ENCODE assay signal across 8 cellular contexts in the genomic region with DNA sequence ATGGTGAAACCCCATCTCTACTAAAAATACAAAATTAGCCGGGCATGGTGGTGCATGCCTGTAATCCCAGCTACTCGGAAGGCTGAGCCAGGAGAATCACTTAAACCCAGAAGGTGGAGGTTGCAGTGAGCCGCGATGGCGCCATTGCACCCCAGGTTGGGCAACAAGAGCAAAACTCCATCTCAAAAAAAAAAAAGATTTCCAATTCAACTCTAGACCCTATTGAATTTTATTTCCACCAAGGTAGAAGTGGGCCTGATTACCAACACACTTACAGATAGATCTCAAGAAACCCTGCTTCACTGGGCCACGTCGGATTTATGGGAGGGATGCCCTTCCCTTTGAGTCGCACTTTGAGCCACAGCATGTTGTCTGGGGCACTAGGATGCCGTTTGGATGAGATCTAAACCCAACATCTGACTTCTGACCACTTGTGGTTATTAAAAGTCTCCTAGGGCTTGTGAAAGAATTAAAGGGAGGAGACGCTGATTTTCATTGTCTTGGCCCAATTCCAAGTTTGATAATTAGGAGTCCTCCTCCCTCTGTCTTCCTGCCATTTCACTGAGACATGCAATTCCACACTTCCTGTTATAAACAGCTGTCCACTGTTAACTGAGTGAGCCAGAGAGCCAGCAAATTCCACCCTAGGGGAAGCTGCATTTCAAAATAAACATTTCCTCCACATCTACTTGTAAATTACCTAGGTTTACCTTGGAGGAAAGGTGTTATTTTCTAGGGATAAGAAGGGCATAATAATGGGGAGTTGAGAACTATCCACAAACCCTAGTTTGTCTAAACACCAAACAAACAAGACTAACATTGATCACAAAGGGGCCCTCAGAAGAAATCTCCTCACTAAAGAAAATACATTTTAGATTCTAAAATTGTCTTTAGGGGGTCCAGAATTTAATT. TPM values are rescaled to one million over a fixed set of nuclear protein-coding genes. Genes with fewer than 3 reads are reported as not detected.
DNase-seq lines count a peak whose midpoint lies in the region; ATAC-seq, FAIRE-seq and TF ChIP-seq lines count a peak whose summit lies in the region.

No MANE protein-coding gene starts in this region.

- peaks cover 11% of the 10 kb centered on the region for H3K27me3 Mint-ChIP-seq in CD4-positive, alpha-beta T cell
- peaks cover 6 to 26% of the 10 kb centered on the region in 2 donors for H3K27me3 Mint-ChIP-seq in effector memory CD8-positive, alpha-beta T cell

- DNase-seq in CD4-positive, alpha-beta T cell = no peak
- DNase-seq in NCI-H1417 treated with DMSO at 0.1 percent for 48 hours (lab: John Stamatoyannopoulos, UW) (peak; percentile 88), amniotic epithelial cell (ENCODE audit: low read depth) (peak; percentile 89), left kidney (ENCODE audit: low read depth, low spot score) (peak; percentile 91), amygdala (lab: John Stamatoyannopoulos, UW) (no peak), D721Med (ENCODE audit: insufficient read length, low spot score) (no peak), GM19239 (ENCODE audit: insufficient read length, low spot score) (no peak)
- no peak for DNase-seq in effector memory CD8-positive, alpha-beta T cell

- POLR2A ChIA-PET in CD4-positive, alpha-beta T cell (lab: Charles Lee) = no interaction called here

- no peaks in the 10 kb centered on the region for H3K9me3 Mint-ChIP-seq in CD4-positive, alpha-beta T cell
- no peaks in the 10 kb centered on the region for H3K9me3 Mint-ChIP-seq in effector memory CD8-positive, alpha-beta T cell

- H3K27ac ChIP-seq in CD4-positive, alpha-beta T cell (ENCODE audit: low read depth, low read length) = no peak overlapping the region

- TF ChIP-seq CTCF in CD4-positive, alpha-beta T cell (IDR thresholded peaks at IDR 0.05) = no peak
- TF ChIP-seq CTCF in D721Med (IDR thresholded peaks at IDR 0.05; ENCODE audit: insufficient read depth, missing control alignments) = no peak

- intact Hi-C loops in CD4-positive, alpha-beta T cell (cut with DNase I, micrococcal nuclease) = no loop called here

- no peak overlapping the region for H3K27ac Mint-ChIP-seq in CD4-positive, alpha-beta T cell
- H3K27ac Mint-ChIP-seq in effector memory CD8-positive, alpha-beta T cell = no peak overlapping the region

- H3K27me3 ChIP-seq in CD4-positive, alpha-beta T cell (ENCODE audit: control insufficient read depth, insufficient read depth, low read length) = no peaks in the 10 kb centered on the region

- no peak for ATAC-seq in CD4-positive, alpha-beta T cell (ENCODE audit: poor library complexity)
- no peak for ATAC-seq in effector memory CD8-positive, alpha-beta T cell (replicated peaks)

- H3K4me1 Mint-ChIP-seq in CD4-positive, alpha-beta T cell (ENCODE audit: low read depth) = peaks cover 8% of the 10 kb centered on the region
- H3K4me1 Mint-ChIP-seq in effector memory CD8-positive, alpha-beta T cell (ENCODE audit: low read depth in 2 of 2) = peaks cover 3 to 7% of the 10 kb centered on the region in 2 donors

- H3K36me3 Mint-ChIP-seq in CD4-positive, alpha-beta T cell (ENCODE audit: low read depth) = no peaks in the 10 kb centered on the region
- peaks cover 9% of the 10 kb centered on the region for H3K36me3 Mint-ChIP-seq in effector memory CD8-positive, alpha-beta T cell (ENCODE audit: insufficient read depth)

- CTCF ChIA-PET in CD4-positive, alpha-beta T cell (lab: Charles Lee) = interaction anchor here (1.3 kb wide), 1 partner anchor 43 kb away, joined by 3 read pairs; no protein-coding TSS in a partner anchor

- FAIRE-seq in D721Med (lab: Jason Lieb, UNC) (no peak), GM19239 (lab: Jason Lieb, UNC) (no peak)

- peak overlapping the region; percentile 11 for H3K4me3 Mint-ChIP-seq in CD4-positive, alpha-beta T cell
- H3K4me3 Mint-ChIP-seq in effector memory CD8-positive, alpha-beta T cell = no peak overlapping the region

- H3K9me3 ChIP-seq in CD4-positive, alpha-beta T cell (ENCODE audit: control insufficient read depth, low read length) = no peaks in the 10 kb centered on the region

RNA-seq across cellular contexts. Expression of gene RERE, which starts 5.2 kb away (rescaled TPM):
- 10 to 100 TPM; 78.4 to 84.0 TPM for total RNA-seq in CD4-positive, alpha-beta T cell

RNA-seq across cellular contexts. Expression of gene ENO1, which starts 55.8 kb away (rescaled TPM):
- total RNA-seq in CD4-positive, alpha-beta T cell = 100 to 1,000 TPM; 120 to 129 TPM

Comparison
In these comparisons a context has a peak if more than half of its experiments do, and no peak if none do; other contexts are left out.
1. DNase-seq: peak in NCI-H1417 treated with DMSO at 0.1 percent for 48 hours (single experiment), amniotic epithelial cell (single experiment) and left kidney (single experiment); none in CD4-positive, alpha-beta T cell (0 of 10), amygdala (0 of 56), D721Med (single experiment), effector memory CD8-positive, alpha-beta T cell (0 of 3) and GM19239 (single experiment).